In the genomic region with DNA sequence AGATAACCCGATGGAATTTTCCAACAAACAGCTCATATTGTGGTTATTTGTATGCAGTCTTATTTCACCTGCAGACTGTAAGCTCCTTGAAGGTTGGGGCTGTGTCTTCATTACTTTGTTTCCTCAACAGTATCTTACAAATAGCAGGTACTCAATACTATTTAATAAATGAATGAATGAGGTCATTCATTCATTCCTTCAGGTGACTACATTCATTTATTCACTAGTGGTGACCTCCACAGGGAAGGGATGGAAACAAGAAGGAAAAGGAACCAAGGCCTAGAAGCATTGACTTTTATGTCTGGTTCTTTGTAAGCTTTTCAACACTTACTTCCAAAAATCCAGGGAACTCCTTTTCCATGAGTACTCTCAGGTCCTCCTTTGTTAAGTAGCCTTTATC, we compare ENCODE assay signal across 26 cellular contexts. TPM values are rescaled to one million over a fixed set of nuclear protein-coding genes. Genes with fewer than 3 reads are reported as not detected.
DNase-seq lines count a peak whose midpoint lies in the region; ATAC-seq and TF ChIP-seq lines count a peak whose summit lies in the region.
"Had no signal": no experiment of that assay in that cellular context is flagged by ENCODE, and none has a peak within 500 bp of the region (broad histone marks: within the 10 kb centered on the region; RNA-seq: fewer than 3 reads in every experiment).

No MANE protein-coding gene starts in this region.

- intact Hi-C loops in PC-9 (cut with micrococcal nuclease; ENCODE audit: unreplicated experiment): loop anchor here (5.0 to 10.0 kb wide), 2 partner anchors 78 to 919 kb away; partner anchors contain the start of genes IVL and THEM4
- intact Hi-C loops in mucosa of descending colon (cut with DNase I, micrococcal nuclease): no loop called here

- no TSS peak for BruUV-seq in PC-9 (replicated peaks; lab: Mats Ljungman, UMichigan)

- no peak for DNase-seq in activated CD8-positive, alpha-beta memory T cell treated with anti-CD3 and anti-CD28 coated beads, Interleukin-2, amount 10 ng/mL, durations not matched to agents 7 days and 5 days
- no peak for DNase-seq in activated CD8-positive, alpha-beta memory T cell treated with anti-CD3 and anti-CD28 coated beads, Interleukin-2, amount 50 U/mL, for 4 hours
- no peak for DNase-seq in PC-9
- no peak for DNase-seq in activated naive CD8-positive, alpha-beta T cell treated with anti-CD3 and anti-CD28 coated beads, Interleukin-2, amount 10 ng/mL, durations not matched to agents 7 days and 5 days
- DNase-seq in stimulated activated naive CD8-positive, alpha-beta T cell treated with anti-CD3 and anti-CD28 coated beads, Interleukin-15, amount 100 ng/mL, for 72 hours: no peak
- DNase-seq in mucosa of descending colon: no peak
- no peak for DNase-seq in NCI-H1048 (lab: John Stamatoyannopoulos, UW)
- DNase-seq: central memory CD4-positive, alpha-beta T cell; DMS79; endodermal cell; GDM1; NCI-H1436; NCI-H2081 treated with DMSO at 0.1 percent for 48 hours; NCI-H446; NCI-H774; posterior cingulate gyrus; right cardiac atrium; RPMI8226; spleen; stimulated activated CD4-positive, alpha-beta T cell treated with anti-CD3 and anti-CD28 coated beads, Interleukin-2, amount 100 ng/mL, for 48 hours; T-helper 1 cell had no signal

- no peaks in the 10 kb centered on the region for H3K9me2 ChIP-seq in PC-9 (ENCODE audit: insufficient read depth)

- peaks cover 79% of the 10 kb centered on the region for H3K4me1 Mint-ChIP-seq in activated CD8-positive, alpha-beta memory T cell treated with anti-CD3 and anti-CD28 coated beads, Interleukin-2, amount 10 ng/mL, durations not matched to agents 7 days and 5 days
- peaks cover 76% of the 10 kb centered on the region for H3K4me1 Mint-ChIP-seq in activated naive CD8-positive, alpha-beta T cell treated with anti-CD3 and anti-CD28 coated beads, Interleukin-2, amount 10 ng/mL, durations not matched to agents 7 days and 5 days
- peaks cover 74% of the 10 kb centered on the region for H3K4me1 Mint-ChIP-seq in stimulated activated naive CD8-positive, alpha-beta T cell treated with anti-CD3 and anti-CD28 coated beads, Interleukin-15, amount 100 ng/mL, for 72 hours

- 0 out of 2 replicates have a peak overlapping the region, but pooled peaks have one; percentile 19 for H3K4me2 ChIP-seq in PC-9

- peaks cover 82% of the 10 kb centered on the region for H3K79me2 ChIP-seq in PC-9 (ENCODE audit: low read depth)

- peaks cover 96% of the 10 kb centered on the region for H3K4me1 ChIP-seq in PC-9 (replicated peaks; ENCODE audit: insufficient read depth)
- peaks cover 69% of the 10 kb centered on the region for H3K4me1 ChIP-seq in mucosa of descending colon (ENCODE audit: low read depth)

- H3K36me3 ChIP-seq in PC-9 (ENCODE audit: low read depth) (peaks cover 79% of the 10 kb centered on the region), mucosa of descending colon (ENCODE audit: low read depth) (no peaks in the 10 kb centered on the region)

- H3K4me3 ChIP-seq in PC-9 (no peak overlapping the region), mucosa of descending colon (no peak overlapping the region)
- H3K4me3 ChIP-seq: lung, spleen had no signal

- CTCF ChIA-PET in activated CD8-positive, alpha-beta memory T cell treated with anti-CD3 and anti-CD28 coated beads, Interleukin-2, amount 10 ng/mL, durations not matched to agents 7 days and 5 days (lab: Charles Lee): interaction anchor here (1.4 to 20.0 kb wide), 3 partner anchors 14 to 49 kb away, joined by 5 to 522 read pairs (median 174); partner anchors contain the start of gene S100A10
- CTCF ChIA-PET in PC-9 (lab: Charles Lee): interaction anchor here (1.1 kb wide), 1 partner anchor 18 kb away, joined by 4 read pairs; no protein-coding TSS in a partner anchor

- no peak for ATAC-seq in activated CD8-positive, alpha-beta memory T cell treated with anti-CD3 and anti-CD28 coated beads, Interleukin-2, amount 10 ng/mL, durations not matched to agents 7 days and 5 days
- no peak for ATAC-seq in activated naive CD8-positive, alpha-beta T cell treated with anti-CD3 and anti-CD28 coated beads, Interleukin-2, amount 10 ng/mL, durations not matched to agents 7 days and 5 days (ENCODE audit: low read depth)
- ATAC-seq in stimulated activated naive CD8-positive, alpha-beta T cell treated with anti-CD3 and anti-CD28 coated beads, Interleukin-15, amount 100 ng/mL, for 72 hours: no peak
- ATAC-seq in GM18861 (IDR thresholded peaks at IDR 0.05; ENCODE audit: unreplicated experiment) (no peak), mucosa of descending colon (no peak)
- ATAC-seq: activated CD4-positive, CD25-positive, alpha-beta regulatory T cell treated with anti-CD3 and anti-CD28 coated beads, Interleukin-2, amount 50 U/mL, for 24 hours; HCT116; right cardiac atrium had no signal

- H3K9me3 ChIP-seq in PC-9 (ENCODE audit: insufficient read depth, low read depth): no peaks in the 10 kb centered on the region
- H3K9me3 ChIP-seq in mucosa of descending colon: no peaks in the 10 kb centered on the region
- H3K9me3 ChIP-seq: spleen had no signal

- peak overlapping the region; percentile 11 for H3K4me3 Mint-ChIP-seq in activated CD8-positive, alpha-beta memory T cell treated with anti-CD3 and anti-CD28 coated beads, Interleukin-2, amount 10 ng/mL, durations not matched to agents 7 days and 5 days
- peak overlapping the region; percentile 63 for H3K4me3 Mint-ChIP-seq in activated naive CD8-positive, alpha-beta T cell treated with anti-CD3 and anti-CD28 coated beads, Interleukin-2, amount 10 ng/mL, durations not matched to agents 7 days and 5 days
- peak overlapping the region; percentile 8 to 61 for H3K4me3 Mint-ChIP-seq in stimulated activated naive CD8-positive, alpha-beta T cell treated with anti-CD3 and anti-CD28 coated beads, Interleukin-15, amount 100 ng/mL, for 72 hours
- H3K4me3 Mint-ChIP-seq: B cell, endodermal cell had no signal

- peaks cover 76% of the 10 kb centered on the region for H3K36me3 Mint-ChIP-seq in activated CD8-positive, alpha-beta memory T cell treated with anti-CD3 and anti-CD28 coated beads, Interleukin-2, amount 10 ng/mL, durations not matched to agents 7 days and 5 days
- H3K36me3 Mint-ChIP-seq in activated naive CD8-positive, alpha-beta T cell treated with anti-CD3 and anti-CD28 coated beads, Interleukin-2, amount 10 ng/mL, durations not matched to agents 7 days and 5 days: peaks cover 68% of the 10 kb centered on the region

- peak overlapping the region; percentile 85 for H3K27ac Mint-ChIP-seq in activated CD8-positive, alpha-beta memory T cell treated with anti-CD3 and anti-CD28 coated beads, Interleukin-2, amount 10 ng/mL, durations not matched to agents 7 days and 5 days
- H3K27ac Mint-ChIP-seq in activated naive CD8-positive, alpha-beta T cell treated with anti-CD3 and anti-CD28 coated beads, Interleukin-2, amount 10 ng/mL, durations not matched to agents 7 days and 5 days: peak overlapping the region; percentile 89
- no peak overlapping the region for H3K27ac Mint-ChIP-seq in stimulated activated naive CD8-positive, alpha-beta T cell treated with anti-CD3 and anti-CD28 coated beads, Interleukin-15, amount 100 ng/mL, for 72 hours
- H3K27ac Mint-ChIP-seq: B cell, endodermal cell had no signal

- TF ChIP-seq CTCF in PC-9 (conservative IDR thresholded peaks at IDR 0.05): no peak
- no peak for TF ChIP-seq CTCF in mucosa of descending colon (IDR thresholded peaks at IDR 0.05)

- POLR2A ChIA-PET in PC-9 (lab: Charles Lee; ENCODE audit: unreplicated experiment): no interaction called here
- POLR2A ChIA-PET in activated naive CD8-positive, alpha-beta T cell treated with anti-CD3 and anti-CD28 coated beads, Interleukin-2, amount 10 ng/mL, durations not matched to agents 7 days and 5 days (lab: Charles Lee): interaction anchor here (4.2 kb wide), 1 partner anchor 8 kb away, joined by 26 read pairs; the partner anchor contains the start of gene S100A10

- H3K27me3 ChIP-seq in PC-9 (ENCODE audit: insufficient read depth, low read depth): no peaks in the 10 kb centered on the region
- H3K27me3 ChIP-seq: spleen had no signal

- H2AFZ ChIP-seq in PC-9: no peak overlapping the region

- H3K27me3 Mint-ChIP-seq in activated CD8-positive, alpha-beta memory T cell treated with anti-CD3 and anti-CD28 coated beads, Interleukin-2, amount 10 ng/mL, durations not matched to agents 7 days and 5 days: no peaks in the 10 kb centered on the region
- H3K27me3 Mint-ChIP-seq in activated naive CD8-positive, alpha-beta T cell treated with anti-CD3 and anti-CD28 coated beads, Interleukin-2, amount 10 ng/mL, durations not matched to agents 7 days and 5 days: no peaks in the 10 kb centered on the region
- no peaks in the 10 kb centered on the region for H3K27me3 Mint-ChIP-seq in stimulated activated naive CD8-positive, alpha-beta T cell treated with anti-CD3 and anti-CD28 coated beads, Interleukin-15, amount 100 ng/mL, for 72 hours
- H3K27me3 Mint-ChIP-seq: B cell had no signal

- no peaks in the 10 kb centered on the region for H3K9me3 Mint-ChIP-seq in activated CD8-positive, alpha-beta memory T cell treated with anti-CD3 and anti-CD28 coated beads, Interleukin-2, amount 10 ng/mL, durations not matched to agents 7 days and 5 days (ENCODE audit: low read depth)
- H3K9me3 Mint-ChIP-seq in activated naive CD8-positive, alpha-beta T cell treated with anti-CD3 and anti-CD28 coated beads, Interleukin-2, amount 10 ng/mL, durations not matched to agents 7 days and 5 days: no peaks in the 10 kb centered on the region
- no peaks in the 10 kb centered on the region for H3K9me3 Mint-ChIP-seq in stimulated activated naive CD8-positive, alpha-beta T cell treated with anti-CD3 and anti-CD28 coated beads, Interleukin-15, amount 100 ng/mL, for 72 hours
- H3K9me3 Mint-ChIP-seq: endodermal cell had no signal

- H4K20me1 ChIP-seq in PC-9 (ENCODE audit: insufficient read depth): peaks cover 14% of the 10 kb centered on the region

- peaks cover 94% of the 10 kb centered on the region for H3F3A ChIP-seq in PC-9 (ENCODE audit: insufficient read depth, low read depth)

- peak overlapping the region; percentile 99; the same call in 1 of the 2 replicates for H3K27ac ChIP-seq in PC-9

RNA-seq across cellular contexts. Expression of gene S100A10, which starts 7.9 kb away (rescaled TPM):
- total RNA-seq in activated CD8-positive, alpha-beta memory T cell treated with anti-CD3 and anti-CD28 coated beads, Interleukin-2, amount 10 ng/mL, durations not matched to agents 7 days and 5 days: 100 to 1,000 TPM; 333 to 424 TPM
- total RNA-seq in PC-9 (2021): 966 and 1,436 TPM in 2 replicates
- 100 to 1,000 TPM; 529 to 544 TPM for total RNA-seq in activated naive CD8-positive, alpha-beta T cell treated with anti-CD3 and anti-CD28 coated beads, Interleukin-2, amount 10 ng/mL, durations not matched to agents 7 days and 5 days
- total RNA-seq in mucosa of descending colon: 1,000 to 10,000 TPM in 2 of 3 donors, 100 to 1,000 TPM in 1; 540 to 1,335 (median 1,083) TPM

RNA-seq across cellular contexts. Expression of gene S100A11, which starts 51.0 kb away (rescaled TPM):
- total RNA-seq in activated CD8-positive, alpha-beta memory T cell treated with anti-CD3 and anti-CD28 coated beads, Interleukin-2, amount 10 ng/mL, durations not matched to agents 7 days and 5 days: 100 to 1,000 TPM; 300 to 330 TPM
- 578 and 868 TPM in 2 replicates for total RNA-seq in PC-9 (2021)
- 100 to 1,000 TPM; 241 to 262 TPM for total RNA-seq in activated naive CD8-positive, alpha-beta T cell treated with anti-CD3 and anti-CD28 coated beads, Interleukin-2, amount 10 ng/mL, durations not matched to agents 7 days and 5 days
- 100 to 1,000 TPM in 1 of 3 donors, 10 to 100 TPM in 2; 88.8 to 230 (median 93.8) TPM for total RNA-seq in mucosa of descending colon

Comparison
In these comparisons a context has a peak if more than half of its experiments do, and no peak if none do; other contexts are left out.
1. H3K27ac Mint-ChIP-seq: peak in activated CD8-positive, alpha-beta memory T cell treated with anti-CD3 and anti-CD28 coated beads, Interleukin-2, amount 10 ng/mL, durations not matched to agents 7 days and 5 days (single experiment) and activated naive CD8-positive, alpha-beta T cell treated with anti-CD3 and anti-CD28 coated beads, Interleukin-2, amount 10 ng/mL, durations not matched to agents 7 days and 5 days (single experiment); none in stimulated activated naive CD8-positive, alpha-beta T cell treated with anti-CD3 and anti-CD28 coated beads, Interleukin-15, amount 100 ng/mL, for 72 hours (0 of 2).
2. H3K4me3 Mint-ChIP-seq: peak in every context shown above with its lines; median percentile 63 in activated naive CD8-positive, alpha-beta T cell treated with anti-CD3 and anti-CD28 coated beads, Interleukin-2, amount 10 ng/mL, durations not matched to agents 7 days and 5 days; 34 in stimulated activated naive CD8-positive, alpha-beta T cell treated with anti-CD3 and anti-CD28 coated beads, Interleukin-15, amount 100 ng/mL, for 72 hours; 11 in activated CD8-positive, alpha-beta memory T cell treated with anti-CD3 and anti-CD28 coated beads, Interleukin-2, amount 10 ng/mL, durations not matched to agents 7 days and 5 days.